In the genomic region with DNA sequence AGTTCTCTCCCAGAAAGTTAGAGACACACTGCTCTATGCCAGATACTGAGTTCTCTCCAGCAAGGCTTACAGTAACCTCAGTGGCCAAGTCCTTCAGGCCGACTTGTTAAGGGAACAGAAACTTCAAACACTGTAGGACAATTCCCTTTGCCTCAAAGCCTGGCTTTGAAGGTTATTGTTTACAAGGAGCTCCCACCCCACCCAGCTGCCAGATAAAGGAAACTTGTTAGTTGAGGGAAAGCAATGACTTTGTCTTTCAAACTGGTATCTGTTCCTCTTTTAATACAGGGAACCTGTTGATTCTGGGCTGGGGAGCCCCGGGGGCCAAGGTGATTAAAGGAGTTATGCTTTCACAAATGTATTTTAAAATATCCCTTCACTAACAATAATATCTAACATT, we compare ENCODE assay signal across 9 cellular contexts. TPM values are rescaled to one million over a fixed set of nuclear protein-coding genes. Genes with fewer than 3 reads are reported as not detected.
A peak's percentile ranks its signal among the peaks of the same experiment; 100 is the strongest.
DNase-seq lines count a peak whose midpoint lies in the region; ATAC-seq, FAIRE-seq and TF ChIP-seq lines count a peak whose summit lies in the region.
"Had no signal": no experiment of that assay in that cellular context is flagged by ENCODE, and none has a peak within 500 bp of the region (broad histone marks: within the 10 kb centered on the region; RNA-seq: fewer than 3 reads in every experiment).

No MANE protein-coding gene starts in this region.

- H3K9me3 Mint-ChIP-seq in HFFc6, result no peaks in the 10 kb centered on the region

- no peak overlapping the region for H3K27ac Mint-ChIP-seq in HFFc6

- TF ChIP-seq CTCF in HFFc6 (IDR thresholded peaks at IDR 0.05), result no peak

- H3K4me3 Mint-ChIP-seq in HFFc6, result no peak overlapping the region

- peak; percentile 61 for ATAC-seq in HG03175 (IDR thresholded peaks at IDR 0.05; ENCODE audit: unreplicated experiment)
- ATAC-seq in sciatic nerve, result peak; percentile 71
- ATAC-seq in HG03039 (IDR thresholded peaks at IDR 0.05; ENCODE audit: unreplicated experiment), result no peak

- H3K36me3 Mint-ChIP-seq in HFFc6 (ENCODE audit: low read depth), result no peaks in the 10 kb centered on the region

- peaks cover 2% of the 10 kb centered on the region for H3K27me3 Mint-ChIP-seq in HFFc6 (ENCODE audit: insufficient read depth)

- DNase-seq in GM19239 (ENCODE audit: insufficient read length, low spot score), result peak; percentile 46
- peak; percentile 69 for DNase-seq in SW480 (ENCODE audit: low spot score)
- no peak for DNase-seq in sciatic nerve (ENCODE audit: low spot score)
- no peak for DNase-seq in middle frontal gyrus (ENCODE audit: extremely low spot score, low spot score)
- no peak for DNase-seq in HFFc6
- DNase-seq: GOT3, stomach had no signal

- peak; percentile 87 for FAIRE-seq in GM19239 (lab: Jason Lieb, UNC)

- intact Hi-C loops in sciatic nerve (cut with DNase I), result no loop called here

- peaks cover 16% of the 10 kb centered on the region for H3K4me1 Mint-ChIP-seq in HFFc6 (ENCODE audit: low read depth)

RNA-seq across cellular contexts. Expression of gene CDKN1A, which starts 27.7 kb away (rescaled TPM):
- 142 TPM for total RNA-seq in sciatic nerve
- total RNA-seq in HFFc6 (2021; fragmentation: NEBNext Ultra II Directional; extraction: Animal tissue kit (Norgen Biotek cat#: 25700)), result 100 to 1,000 TPM; 496 to 872 (median 617) TPM

RNA-seq across cellular contexts. Expression of gene RAB44, which starts 46.8 kb away (rescaled TPM):
- total RNA-seq in sciatic nerve, result 0.27 TPM
- under 1 TPM in 2 of 6 experiments, not detected in 4; 0.26 to 0.45 TPM for total RNA-seq in HFFc6 (2021; fragmentation: NEBNext Ultra II Directional; extraction: Animal tissue kit (Norgen Biotek cat#: 25700))

RNA-seq across cellular contexts. Expression of gene SRSF3, which starts 56.7 kb away (rescaled TPM):
- 218 TPM for total RNA-seq in sciatic nerve
- total RNA-seq in HFFc6 (2021; fragmentation: NEBNext Ultra II Directional; extraction: Animal tissue kit (Norgen Biotek cat#: 25700)), result 100 to 1,000 TPM; 257 to 368 (median 330) TPM

Comparison
In these comparisons a context has a peak if more than half of its experiments do, and no peak if none do; other contexts are left out.
1. DNase-seq: peak in GM19239 (single experiment) and SW480 (single experiment); none in sciatic nerve (single experiment), middle frontal gyrus (single experiment) and HFFc6 (single experiment).